Comparison of ENCODE assay signal across 26 cellular contexts in the genomic region with DNA sequence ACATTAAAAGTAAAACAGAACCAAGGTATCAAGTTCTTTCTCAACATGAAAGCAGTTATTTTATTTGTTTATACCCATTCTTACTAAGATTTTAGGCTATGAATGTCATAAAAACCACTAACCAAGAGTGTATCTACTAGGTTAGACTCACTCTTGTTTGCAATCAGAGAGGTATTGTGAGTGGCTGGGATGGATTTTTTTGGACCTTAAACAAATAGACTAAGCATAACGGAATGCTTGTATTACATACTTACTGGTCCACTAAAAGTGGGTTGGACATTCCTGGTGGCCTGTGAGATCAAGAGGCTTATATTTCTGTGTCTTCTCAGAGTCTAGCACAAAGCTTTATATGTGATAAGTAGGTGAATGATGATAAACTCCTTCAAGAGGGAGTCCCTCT. TPM values are rescaled to one million over a fixed set of nuclear protein-coding genes. Genes with fewer than 3 reads are reported as not detected.
A peak's percentile ranks its signal among the peaks of the same experiment; 100 is the strongest.
DNase-seq lines count a peak whose midpoint lies in the region; ATAC-seq and TF ChIP-seq lines count a peak whose summit lies in the region.
"Had no signal": no experiment of that assay in that cellular context is flagged by ENCODE, and none has a peak within 500 bp of the region (broad histone marks: within the 10 kb centered on the region; RNA-seq: fewer than 3 reads in every experiment).

No MANE protein-coding gene starts in this region.

- TF ChIP-seq CTCF in AG10803 (conservative IDR thresholded peaks at IDR 0.05; ENCODE audit: low read length) = no peak
- TF ChIP-seq CTCF in astrocyte of the spinal cord (IDR thresholded peaks at IDR 0.05; ENCODE audit: low read depth, low read length) = no peak
- TF ChIP-seq CTCF in left lung (IDR thresholded peaks at IDR 0.05) = no peak
- TF ChIP-seq CTCF in tibial nerve (IDR thresholded peaks at IDR 0.05) = no peak

- in situ Hi-C loops in astrocyte of the spinal cord (cut with HindIII; ENCODE audit: low sequenced_read_pairs) = no loop called here

- H3K27me3 ChIP-seq in left lung (no peaks in the 10 kb centered on the region), tibial nerve (no peaks in the 10 kb centered on the region), aorta (ENCODE audit: control insufficient read depth in 1 of 2, insufficient read depth in 2 of 2, low read length in 1 of 2) (no peaks in the 10 kb centered on the region)
- H3K27me3 ChIP-seq: hepatocyte had no signal

- ATAC-seq in left lung = peak; percentile 78
- ATAC-seq in HG02870 (IDR thresholded peaks at IDR 0.05; ENCODE audit: unreplicated experiment) = no peak
- no peak for ATAC-seq in aorta (ENCODE audit: low FRiP score)
- ATAC-seq: activated CD8-positive, alpha-beta memory T cell treated with anti-CD3 and anti-CD28 coated beads, Interleukin-2, amount 10 ng/mL, durations not matched to agents 7 days and 5 days; GM23338; left ventricle myocardium superior; naive thymus-derived CD4-positive, alpha-beta T cell; SK-N-SH treated with all-trans-retinoic acid at 6 μM for 48 hours had no signal

- H3K36me3 ChIP-seq in left lung (no peaks in the 10 kb centered on the region), tibial nerve (no peaks in the 10 kb centered on the region), aorta (ENCODE audit: control insufficient read depth in 1 of 2, insufficient read depth in 2 of 2, low read length in 1 of 2) (peaks cover 0 to 2% of the 10 kb centered on the region in 2 donors)

- H3K27ac ChIP-seq in left lung (no peak overlapping the region), tibial nerve (no peak overlapping the region), aorta (ENCODE audit: low read depth in 1 of 2, low read length in 2 of 2) (no peak overlapping the region)
- H3K27ac ChIP-seq: epithelial cell of prostate, hepatocyte, VCaP had no signal

- H3K4me1 ChIP-seq in left lung (no peaks in the 10 kb centered on the region), tibial nerve (no peaks in the 10 kb centered on the region), aorta (ENCODE audit: control insufficient read depth in 1 of 2, insufficient read depth in 2 of 2, low read length in 2 of 2) (no peaks in the 10 kb centered on the region)

- H3K4me3 ChIP-seq in AG10803 (ENCODE audit: low read length) = no peak overlapping the region
- no peak overlapping the region for H3K4me3 ChIP-seq in astrocyte of the spinal cord (ENCODE audit: low read depth, low read length)
- no peak overlapping the region for H3K4me3 ChIP-seq in left lung
- H3K4me3 ChIP-seq in tibial nerve = no peak overlapping the region
- no peak overlapping the region for H3K4me3 ChIP-seq in aorta (ENCODE audit: low read length in 2 of 2)
- H3K4me3 ChIP-seq: GM23338, hepatocyte, skin epidermis had no signal

- 79 to 88% methylated on average over 1 of the region's 1 CpG for WGBS in tibial nerve, 2 donors
- WGBS in aorta, 2 donors = 50 to 64% methylated on average over 1 of the region's 1 CpG

- H3K9me3 ChIP-seq in left lung = no peaks in the 10 kb centered on the region
- no peaks in the 10 kb centered on the region for H3K9me3 ChIP-seq in tibial nerve
- H3K9me3 ChIP-seq in aorta (ENCODE audit: control insufficient read depth, low read length) = no peaks in the 10 kb centered on the region

- TF ChIP-seq POLR2A in tibial nerve (IDR thresholded peaks at IDR 0.05) = no peak

- intact Hi-C loops in left lung (cut with DNase I) (no loop called here), aorta (cut with DNase I) (no loop called here)

- TF ChIP-seq EP300 in tibial nerve (IDR thresholded peaks at IDR 0.05) = no peak

- DNase-seq in AG10803 (ENCODE audit: low read depth) (peak; percentile 71), HCEC 1CT (peak; percentile 73), astrocyte of the spinal cord (ENCODE audit: low read depth, low spot score) (peak; percentile 37), left lung (no peak), tibial nerve (ENCODE audit: low spot score in 2 of 2) (no peak), NCI-H1105 treated with DMSO at 0.1 percent for 48 hours (lab: John Stamatoyannopoulos, UW) (no peak), aorta (no peak)
- DNase-seq: ACHN; activated CD4-positive, alpha-beta T cell treated with anti-CD3 and anti-CD28 coated beads, Interleukin-2, amount 10 ng/mL, durations not matched to agents 7 days and 5 days; activated CD8-positive, alpha-beta memory T cell treated with anti-CD3 and anti-CD28 coated beads, Interleukin-2, amount 10 ng/mL, durations not matched to agents 7 days and 5 days; activated naive CD4-positive, alpha-beta T cell treated with anti-CD3 and anti-CD28 coated beads, Interleukin-2, amount 50 U/mL, for 16 hours; CD4-positive, alpha-beta T cell; immature natural killer cell; Karpas-422; left ventricle myocardium superior; naive thymus-derived CD4-positive, alpha-beta T cell; NCI-H1694 treated with DMSO at 0.1 percent for 48 hours; nucleus accumbens had no signal

RNA-seq across cellular contexts. Expression of a gene that starts 32.6 kb away (rescaled TPM):
- total RNA-seq in left lung (10 to 100 TPM; 17.2 to 21.5 TPM), tibial nerve (10 to 100 TPM; 16.0 to 24.9 (median 17.9) TPM), aorta (10 to 100 TPM; 20.4 to 23.4 TPM)
- polyA plus RNA-seq in aorta = 10 to 100 TPM in 1 of 2 donors, 1 to 10 TPM in 1; 8.6 to 13.8 TPM

RNA-seq across cellular contexts. Expression of a gene that starts 50.7 kb away (rescaled TPM):
- total RNA-seq in left lung (1 to 10 TPM in 1 of 2 donors, under 1 TPM in 1; 0.82 to 1.7 TPM), tibial nerve (under 1 TPM; 0.39 to 0.66 (median 0.51) TPM), aorta (1 to 10 TPM; 2.3 to 3.5 TPM)
- 1 to 10 TPM; 1.4 to 2.9 TPM for polyA plus RNA-seq in aorta
- total RNA-seq: CD4-positive, alpha-beta T cell; mesothelial cell of epicardium had no signal
- polyA plus RNA-seq: GM23338; hepatocyte; immature natural killer cell; naive thymus-derived CD4-positive, alpha-beta T cell had no signal

Comparison
In these comparisons a context has a peak if more than half of its experiments do, and no peak if none do; other contexts are left out.
1. DNase-seq: peak in AG10803 (single experiment), HCEC 1CT (single experiment) and astrocyte of the spinal cord (single experiment); none in left lung (0 of 2), tibial nerve (0 of 2), NCI-H1105 treated with DMSO at 0.1 percent for 48 hours (single experiment) and aorta (0 of 2).